Comparison of ENCODE assay signal across 8 cellular contexts in genomic region chr1:1371741-1372711, GRCh38. TPM values are rescaled to one million over a fixed set of nuclear protein-coding genes. Genes with fewer than 3 reads are reported as not detected.
DNase-seq lines count a peak whose midpoint lies in the region; ATAC-seq, FAIRE-seq and TF ChIP-seq lines count a peak whose summit lies in the region.

No MANE protein-coding gene starts in this region.

- H3K9me3 ChIP-seq in H1 (ENCODE audit: insufficient read depth in 2 of 2, low read depth in 1 of 2, low read length in 1 of 2) (peaks cover 4 to 6% of the 10 kb centered on the region in 2 experiments; a peak in 3 of 4 replicates), stomach (no peaks in the 10 kb centered on the region)

- no peak for FAIRE-seq in H1 (lab: Jason Lieb, UNC)

- no peak overlapping the region for H2BK15ac ChIP-seq in H1 (ENCODE audit: low read length)

- peak; percentile 97 for TF ChIP-seq CTCF in 22Rv1 (IDR thresholded peaks at IDR 0.05)
- TF ChIP-seq CTCF in GM13976 (IDR thresholded peaks at IDR 0.05; ENCODE audit: borderline replicate concordance, control extremely low read depth, extremely low read depth, insufficient read depth, missing control alignments): peak; percentile 77
- TF ChIP-seq CTCF in H1 (IDR thresholded peaks at IDR 0.05; ENCODE audit: control extremely low read depth in 1 of 3, insufficient read depth in 1 of 3, low read depth in 1 of 3, low read length in 3 of 3): peak; percentile 87 to 91 (median 90)
- peak; percentile 96 for TF ChIP-seq CTCF in nephron progenitor cell (IDR thresholded peaks at IDR 0.05)
- peak in 5 of 7 experiments; percentile 80 to 98 (median 96) for TF ChIP-seq CTCF in stomach (IDR thresholded peaks at IDR 0.05)

- no peak overlapping the region for H3K56ac ChIP-seq in H1 (replicated peaks; ENCODE audit: insufficient read length, low read depth, low read length)

- H2BK20ac ChIP-seq in H1 (ENCODE audit: low read length): no peak overlapping the region

- H2AK5ac ChIP-seq in H1 (ENCODE audit: low read depth, low read length): no peak overlapping the region

- peak overlapping the region; percentile 58 for H3K4me3 Mint-ChIP-seq in activated CD8-positive, alpha-beta T cell treated with anti-CD3 and anti-CD28 coated beads, Interleukin-2, amount 10 ng/mL, durations not matched to agents 7 days and 5 days
- H3K4me3 Mint-ChIP-seq in nephron progenitor cell: peak overlapping the region; percentile 59

- no peak overlapping the region; the same call in 1 of the 2 replicates for H2BK5ac ChIP-seq in H1 (ENCODE audit: low read depth, low read length)

- 0 out of 4 replicates have a peak overlapping the region, but pooled peaks of 1 of the 2 experiments have one; percentile 15 for H3K4me2 ChIP-seq in H1 (ENCODE audit: insufficient read depth in 1 of 2, low read depth in 2 of 2, low read length in 2 of 2)

- H3K23me2 ChIP-seq in H1 (ENCODE audit: low read depth, low read length): peaks cover 12% of the 10 kb centered on the region; the same call in 1 of the 2 replicates

- peaks cover 15% of the 10 kb centered on the region for H3K36me3 Mint-ChIP-seq in activated CD8-positive, alpha-beta T cell treated with anti-CD3 and anti-CD28 coated beads, Interleukin-2, amount 10 ng/mL, durations not matched to agents 7 days and 5 days (ENCODE audit: low read depth)
- H3K36me3 Mint-ChIP-seq in nephron progenitor cell (ENCODE audit: low read depth): no peaks in the 10 kb centered on the region

- no peaks in the 10 kb centered on the region for H3K27me3 Mint-ChIP-seq in activated CD8-positive, alpha-beta T cell treated with anti-CD3 and anti-CD28 coated beads, Interleukin-2, amount 10 ng/mL, durations not matched to agents 7 days and 5 days (ENCODE audit: low read depth)
- H3K27me3 Mint-ChIP-seq in nephron progenitor cell (ENCODE audit: low read depth, poor library complexity): no peaks in the 10 kb centered on the region

- H4K20me1 ChIP-seq in H1 (replicated peaks in 1 of 2; ENCODE audit: control insufficient read depth in 1 of 2, insufficient read depth in 2 of 2, low read length in 2 of 2): peaks cover 0 to 12% of the 10 kb centered on the region in 2 experiments

- peak; percentile 65 to 75 for TF ChIP-seq RAD21 in H1 (IDR thresholded peaks at IDR 0.05 in 1 of 2, conservative IDR thresholded peaks at IDR 0.05 in 1 of 2; ENCODE audit: low read depth in 2 of 2, low read length in 2 of 2)

- H3K79me2 ChIP-seq in H1 (ENCODE audit: control insufficient read depth in 1 of 2, insufficient read depth in 2 of 2, low read length in 2 of 2): peaks cover 5 to 17% of the 10 kb centered on the region in 2 experiments; a peak in 3 of 4 replicates

- TF ChIP-seq EP300 in H1 (IDR thresholded peaks at IDR 0.05; ENCODE audit: borderline replicate concordance in 1 of 2, low read depth in 2 of 2, low read length in 2 of 2) (no peak), stomach (IDR thresholded peaks at IDR 0.05) (no peak)

- POLR2A ChIA-PET in activated CD8-positive, alpha-beta T cell treated with anti-CD3 and anti-CD28 coated beads, Interleukin-2, amount 10 ng/mL, durations not matched to agents 7 days and 5 days (lab: Charles Lee): interaction anchor here (0.6 to 1.2 kb wide), 4 partner anchors 18 to 45 kb away, joined by 3 read pairs; partner anchors contain the start of gene CCNL2
- POLR2A ChIA-PET in H1 (lab: Charles Lee; ENCODE audit: partially characterized antibody): interaction anchor here (0.6 to 33.4 kb wide), 11 partner anchors 9 to 948 kb away, joined by 3 to 719 read pairs (median 6); partner anchors contain the start of genes CCNL2, MRPL20 and MXRA8

- CTCF ChIA-PET in activated CD8-positive, alpha-beta T cell treated with anti-CD3 and anti-CD28 coated beads, Interleukin-2, amount 10 ng/mL, durations not matched to agents 7 days and 5 days (lab: Charles Lee): interaction anchor here (0.6 to 1.9 kb wide), 23 partner anchors 9 to 359 kb away, joined by 3 to 14 read pairs (median 4); partner anchors contain the start of genes CCNL2, DVL1, ISG15 and TAS1R3
- CTCF ChIA-PET in H1 (lab: Charles Lee; ENCODE audit: partially characterized antibody): interaction anchor here (0.6 to 4.5 kb wide), 33 partner anchors 8 to 250 kb away, joined by 3 to 40 read pairs (median 4); partner anchors contain the start of genes CCNL2, DVL1 and MXRA8

- peaks cover 40% of the 10 kb centered on the region for H3K4me1 Mint-ChIP-seq in activated CD8-positive, alpha-beta T cell treated with anti-CD3 and anti-CD28 coated beads, Interleukin-2, amount 10 ng/mL, durations not matched to agents 7 days and 5 days (ENCODE audit: low read depth)
- H3K4me1 Mint-ChIP-seq in nephron progenitor cell: peaks cover 20% of the 10 kb centered on the region

- H3K4ac ChIP-seq in H1 (replicated peaks; ENCODE audit: insufficient read length, low read depth, low read length): peak overlapping the region; percentile 39

- H2AFZ ChIP-seq in H1 (ENCODE audit: low read length): no peak overlapping the region

- peaks cover 0 to 12% (median 9%) of the 10 kb centered on the region in 4 experiments; a peak in 5 of 7 replicates for H3K4me1 ChIP-seq in H1 (replicated peaks in 1 of 4; ENCODE audit: control insufficient read depth in 3 of 4, insufficient read depth in 4 of 4, low read length in 3 of 4)
- peaks cover 29 to 47% (median 43%) of the 10 kb centered on the region in 4 donors for H3K4me1 ChIP-seq in stomach

- peak overlapping the region; percentile 91 for H4K91ac ChIP-seq in H1 (replicated peaks; ENCODE audit: insufficient read length, low read length)

- H4K5ac ChIP-seq in H1 (ENCODE audit: insufficient read length, low read depth, low read length): no peak overlapping the region

- H3K27ac ChIP-seq in 22Rv1: no peak overlapping the region
- no peak overlapping the region for H3K27ac ChIP-seq in H1 (ENCODE audit: low read depth, low read length)
- H3K27ac ChIP-seq in stomach: peak overlapping the region in 2 of 5 donors; percentile 32 to 49

- in situ Hi-C loops in GM13976 (cut with MboI; ENCODE audit: low sequenced_read_pairs, unreplicated experiment): no loop called here

- H3K9me3 Mint-ChIP-seq in activated CD8-positive, alpha-beta T cell treated with anti-CD3 and anti-CD28 coated beads, Interleukin-2, amount 10 ng/mL, durations not matched to agents 7 days and 5 days (ENCODE audit: insufficient read depth): no peaks in the 10 kb centered on the region
- H3K9me3 Mint-ChIP-seq in nephron progenitor cell: no peaks in the 10 kb centered on the region

- ATAC-seq in activated CD8-positive, alpha-beta T cell treated with anti-CD3 and anti-CD28 coated beads, Interleukin-2, amount 10 ng/mL, durations not matched to agents 7 days and 5 days: peak; percentile 43
- no peak for ATAC-seq in HG03521 (IDR thresholded peaks at IDR 0.05; ENCODE audit: unreplicated experiment)

- no peak overlapping the region for H3K14ac ChIP-seq in H1 (ENCODE audit: insufficient read length)

- no peak overlapping the region for H2BK12ac ChIP-seq in H1 (ENCODE audit: low read depth, low read length)

- H3K23ac ChIP-seq in H1 (ENCODE audit: insufficient read length): no peak overlapping the region

- H2BK120ac ChIP-seq in H1 (replicated peaks; ENCODE audit: low read depth, low read length): no peak overlapping the region

- no peak overlapping the region for H3K9ac ChIP-seq in H1 (replicated peaks in 1 of 4; ENCODE audit: extremely low read depth in 1 of 4, low read depth in 3 of 4, low read length in 3 of 4)

- TF ChIP-seq POLR2A in H1 (IDR thresholded peaks at IDR 0.05; ENCODE audit: control extremely low read depth in 1 of 2, low read depth in 2 of 2, low read length in 2 of 2) (peak in 1 of 2 experiments; percentile 37; a peak in 1 of 3 replicates), stomach (IDR thresholded peaks at IDR 0.05) (no peak)

- peaks cover 3% of the 10 kb centered on the region; the same call in 1 of the 2 replicates for H3K79me1 ChIP-seq in H1 (ENCODE audit: low read depth, low read length)

- H3K27me3 ChIP-seq in H1 (replicated peaks in 1 of 4; ENCODE audit: control insufficient read depth in 3 of 4, extremely low read depth in 1 of 4, insufficient read depth in 3 of 4, low read length in 3 of 4) (no peaks in the 10 kb centered on the region), stomach (no peaks in the 10 kb centered on the region)

- DNase-seq in GM13976 (ENCODE audit: low spot score) (peak; percentile 91), NCI-H2227 treated with DMSO at 0.1 percent for 48 hours (lab: John Stamatoyannopoulos, UW) (peak; percentile 8), H1 (ENCODE audit: low read depth in 1 of 2, low spot score in 2 of 2) (peak in 1 of 2 experiments; percentile 99), nephron progenitor cell (peak; percentile 93), stomach (peak; percentile 78)
- DNase-seq in activated CD8-positive, alpha-beta T cell treated with anti-CD3 and anti-CD28 coated beads, Interleukin-2, amount 10 ng/mL, durations not matched to agents 7 days and 5 days: peak; percentile 85

- H3K18ac ChIP-seq in H1 (ENCODE audit: extremely low read depth, low read length): no peak overlapping the region

- H3K36me3 ChIP-seq in H1 (ENCODE audit: control insufficient read depth in 2 of 4, insufficient read depth in 4 of 4, low read length in 3 of 4) (peaks cover 0 to 4% (median 0%) of the 10 kb centered on the region in 4 experiments; a peak in 1 of 8 replicates), stomach (peaks cover 0 to 25% (median 15%) of the 10 kb centered on the region in 4 donors)

- intact Hi-C loops in stomach (cut with DNase I; ENCODE audit: low total_unique reads): no loop called here

- WGBS in H1 (ENCODE audit: extremely low coverage in 1 of 2, insufficient coverage in 1 of 2, insufficient read length in 1 of 2, insufficient replicate concordance in 2 of 2, low coverage in 1 of 2, low lambda C conversion rate in 2 of 2, missing lambda C conversion rate in 1 of 2), 2 experiments: 60% methylated on average over 21 of the region's 26 CpGs; no CpG with 5 or more reads in 1 of the 2 experiments
- 31 to 42% (median 35%) methylated on average over 7 to 26 of the region's 26 CpGs for WGBS in stomach, 5 donors

- H4K8ac ChIP-seq in H1 (ENCODE audit: extremely low read depth, insufficient read depth, low read length): peak overlapping the region; percentile 57

- H3K27ac Mint-ChIP-seq in activated CD8-positive, alpha-beta T cell treated with anti-CD3 and anti-CD28 coated beads, Interleukin-2, amount 10 ng/mL, durations not matched to agents 7 days and 5 days: peak overlapping the region; percentile 62
- no peak overlapping the region for H3K27ac Mint-ChIP-seq in nephron progenitor cell

- no peak overlapping the region for H3K4me3 ChIP-seq in H1 (ENCODE audit: extremely low read depth in 1 of 4, insufficient read depth in 2 of 4, low read depth in 3 of 4, low read length in 4 of 4)
- peak overlapping the region in 1 of 4 donors; percentile 25 for H3K4me3 ChIP-seq in stomach

RNA-seq across cellular contexts. Expression of gene AURKAIP1, which starts 3.0 kb away (rescaled TPM):
- total RNA-seq in activated CD8-positive, alpha-beta T cell treated with anti-CD3 and anti-CD28 coated beads, Interleukin-2, amount 10 ng/mL, durations not matched to agents 7 days and 5 days: 100 to 1,000 TPM; 120 to 123 TPM
- 194 TPM in 2 replicates for total RNA-seq in H1 (2021; fragmentation: NEBNext Ultra II Directional; extraction: Animal tissue kit (Norgen Biotek cat#: 25700))
- polyA plus RNA-seq in H1 (2011; rRNA removed) (87.8 and 138 TPM in 2 replicates), stomach (100 to 1,000 TPM; 244 to 281 (median 259) TPM)
- 133 TPM for polyA plus RNA-seq in H1 (2011; cell fraction: cytosol; rRNA removed)
- polyA plus RNA-seq in H1 (2011; cell fraction: nucleus; rRNA removed): 105 TPM
- 115 to 177 TPM (median 165 TPM) in 4 replicates for polyA plus RNA-seq in H1 (2012, experiment 1 of 2)
- polyA plus RNA-seq in H1 (2012, experiment 2 of 2): 126 TPM
- 120 TPM for polyA plus RNA-seq in H1 (2013, experiment 1 of 2)
- polyA plus RNA-seq in H1 (2013, experiment 2 of 2): 113 TPM
- polyA minus RNA-seq in H1 (2011; rRNA and poly(A)+ RNA removed): 12.5 and 13.3 TPM in 2 replicates
- polyA minus RNA-seq in H1 (2011; cell fraction: cytosol; rRNA and poly(A)+ RNA removed): 44.8 TPM
- 30.7 TPM for polyA minus RNA-seq in H1 (2011; cell fraction: nucleus; rRNA and poly(A)+ RNA removed)
- total RNA-seq in stomach: 100 to 1,000 TPM in 3 of 5 donors, 10 to 100 TPM in 2; 50.9 to 146 (median 104) TPM

RNA-seq across cellular contexts. Expression of gene MXRA8, which starts 13.7 kb away (rescaled TPM):
- not detected for total RNA-seq in activated CD8-positive, alpha-beta T cell treated with anti-CD3 and anti-CD28 coated beads, Interleukin-2, amount 10 ng/mL, durations not matched to agents 7 days and 5 days
- total RNA-seq in H1 (2021; fragmentation: NEBNext Ultra II Directional; extraction: Animal tissue kit (Norgen Biotek cat#: 25700)): 10.0 and 10.5 TPM in 2 replicates
- polyA plus RNA-seq in H1 (2011; rRNA removed) (17.2 and 35.4 TPM in 2 replicates), stomach (10 to 100 TPM; 23.3 to 33.8 (median 23.6) TPM)
- polyA plus RNA-seq in H1 (2011; cell fraction: cytosol; rRNA removed): 21.3 TPM
- polyA plus RNA-seq in H1 (2011; cell fraction: nucleus; rRNA removed): 57.8 TPM
- polyA plus RNA-seq in H1 (2012, experiment 1 of 2): 6.4 to 14.9 TPM (median 13.3 TPM) in 4 replicates
- polyA plus RNA-seq in H1 (2012, experiment 2 of 2): 7.6 TPM
- polyA plus RNA-seq in H1 (2013, experiment 1 of 2): 12.0 TPM
- 10.6 TPM for polyA plus RNA-seq in H1 (2013, experiment 2 of 2)
- polyA minus RNA-seq in H1 (2011; rRNA and poly(A)+ RNA removed): 3.0 and 3.5 TPM in 2 replicates
- polyA minus RNA-seq in H1 (2011; cell fraction: cytosol; rRNA and poly(A)+ RNA removed): 9.2 TPM
- polyA minus RNA-seq in H1 (2011; cell fraction: nucleus; rRNA and poly(A)+ RNA removed): 7.8 TPM
- 100 to 1,000 TPM in 2 of 5 donors, 10 to 100 TPM in 3; 28.8 to 203 (median 65.6) TPM for total RNA-seq in stomach

RNA-seq across cellular contexts. Expression of gene DVL1, which starts 22.8 kb away (rescaled TPM):
- 10 to 100 TPM; 29.1 to 30.7 TPM for total RNA-seq in activated CD8-positive, alpha-beta T cell treated with anti-CD3 and anti-CD28 coated beads, Interleukin-2, amount 10 ng/mL, durations not matched to agents 7 days and 5 days
- 56.0 and 58.9 TPM in 2 replicates for total RNA-seq in H1 (2021; fragmentation: NEBNext Ultra II Directional; extraction: Animal tissue kit (Norgen Biotek cat#: 25700))
- 39.4 and 59.8 TPM in 2 replicates for polyA plus RNA-seq in H1 (2011; rRNA removed)
- 45.1 TPM for polyA plus RNA-seq in H1 (2011; cell fraction: cytosol; rRNA removed)
- polyA plus RNA-seq in H1 (2011; cell fraction: nucleus; rRNA removed): 354 TPM
- polyA plus RNA-seq in H1 (2012, experiment 1 of 2): 29.6 to 56.3 TPM (median 52.4 TPM) in 4 replicates
- polyA plus RNA-seq in H1 (2012, experiment 2 of 2): 32.5 TPM
- 41.1 TPM for polyA plus RNA-seq in H1 (2013, experiment 1 of 2)
- 37.2 TPM for polyA plus RNA-seq in H1 (2013, experiment 2 of 2)
- polyA minus RNA-seq in H1 (2011; rRNA and poly(A)+ RNA removed): 16.1 and 16.9 TPM in 2 replicates
- 33.2 TPM for polyA minus RNA-seq in H1 (2011; cell fraction: cytosol; rRNA and poly(A)+ RNA removed)
- polyA minus RNA-seq in H1 (2011; cell fraction: nucleus; rRNA and poly(A)+ RNA removed): 81.8 TPM
- total RNA-seq in stomach: 100 to 1,000 TPM in 3 of 5 donors, 10 to 100 TPM in 2; 41.3 to 229 (median 143) TPM
- polyA plus RNA-seq in stomach: 10 to 100 TPM; 47.4 to 80.4 (median 64.0) TPM

RNA-seq across cellular contexts. Expression of gene CCNL2, which starts 27.1 kb away (rescaled TPM):
- total RNA-seq in activated CD8-positive, alpha-beta T cell treated with anti-CD3 and anti-CD28 coated beads, Interleukin-2, amount 10 ng/mL, durations not matched to agents 7 days and 5 days: 100 to 1,000 TPM in 1 of 2 experiments, 10 to 100 TPM in 1; 98.3 to 110 TPM
- 120 TPM in 2 replicates for total RNA-seq in H1 (2021; fragmentation: NEBNext Ultra II Directional; extraction: Animal tissue kit (Norgen Biotek cat#: 25700))
- polyA plus RNA-seq in H1 (2011; rRNA removed): 79.8 and 121 TPM in 2 replicates
- 153 TPM for polyA plus RNA-seq in H1 (2011; cell fraction: cytosol; rRNA removed)
- polyA plus RNA-seq in H1 (2011; cell fraction: nucleus; rRNA removed): 606 TPM
- polyA plus RNA-seq in H1 (2012, experiment 1 of 2): 111 to 127 TPM (median 117 TPM) in 4 replicates
- 46.7 TPM for polyA plus RNA-seq in H1 (2012, experiment 2 of 2)
- polyA plus RNA-seq in H1 (2013, experiment 1 of 2): 109 TPM
- polyA plus RNA-seq in H1 (2013, experiment 2 of 2): 91.9 TPM
- 66.3 and 81.1 TPM in 2 replicates for polyA minus RNA-seq in H1 (2011; rRNA and poly(A)+ RNA removed)
- polyA minus RNA-seq in H1 (2011; cell fraction: cytosol; rRNA and poly(A)+ RNA removed): 48.5 TPM
- 142 TPM for polyA minus RNA-seq in H1 (2011; cell fraction: nucleus; rRNA and poly(A)+ RNA removed)
- total RNA-seq in stomach: 100 to 1,000 TPM; 265 to 739 (median 422) TPM
- polyA plus RNA-seq in stomach: 100 to 1,000 TPM in 1 of 3 donors, 10 to 100 TPM in 2; 33.4 to 166 (median 34.7) TPM

RNA-seq across cellular contexts. Expression of gene MRPL20, which starts 35.1 kb away (rescaled TPM):
- 100 to 1,000 TPM; 111 to 117 TPM for total RNA-seq in activated CD8-positive, alpha-beta T cell treated with anti-CD3 and anti-CD28 coated beads, Interleukin-2, amount 10 ng/mL, durations not matched to agents 7 days and 5 days
- total RNA-seq in H1 (2021; fragmentation: NEBNext Ultra II Directional; extraction: Animal tissue kit (Norgen Biotek cat#: 25700)): 126 and 130 TPM in 2 replicates
- polyA plus RNA-seq in H1 (2011; rRNA removed): 138 and 151 TPM in 2 replicates
- polyA plus RNA-seq in H1 (2011; cell fraction: cytosol; rRNA removed): 155 TPM
- polyA plus RNA-seq in H1 (2011; cell fraction: nucleus; rRNA removed): 119 TPM
- 199 to 245 TPM (median 224 TPM) in 4 replicates for polyA plus RNA-seq in H1 (2012, experiment 1 of 2)
- 282 TPM for polyA plus RNA-seq in H1 (2012, experiment 2 of 2)
- polyA plus RNA-seq in H1 (2013, experiment 1 of 2): 197 TPM
- 188 TPM for polyA plus RNA-seq in H1 (2013, experiment 2 of 2)
- polyA minus RNA-seq in H1 (2011; rRNA and poly(A)+ RNA removed): 67.9 and 70.9 TPM in 2 replicates
- polyA minus RNA-seq in H1 (2011; cell fraction: cytosol; rRNA and poly(A)+ RNA removed): 82.3 TPM
- polyA minus RNA-seq in H1 (2011; cell fraction: nucleus; rRNA and poly(A)+ RNA removed): 51.4 TPM
- 100 to 1,000 TPM in 2 of 5 donors, 10 to 100 TPM in 3; 53.9 to 116 (median 82.9) TPM for total RNA-seq in stomach
- polyA plus RNA-seq in stomach: 100 to 1,000 TPM; 136 to 187 (median 150) TPM

Comparison
In these comparisons a context has a peak if more than half of its experiments do, and no peak if none do; other contexts are left out.
1. RNA of gene MXRA8, which starts 13.7 kb away (total RNA-seq): 28.8 to 203 TPM in stomach and 10.0 to 10.5 TPM in H1; not detected in activated CD8-positive, alpha-beta T cell treated with anti-CD3 and anti-CD28 coated beads, Interleukin-2, amount 10 ng/mL, durations not matched to agents 7 days and 5 days; every median in the first group is over 10 times any median in the second.
2. Peak in every context shown above with its lines, with median percentiles within 50 percentile points of each other: CTCF ChIP-seq.